Comparison of ENCODE assay signal across 38 cellular contexts in genomic region chr4:22645481-22646182, GRCh38. TPM values are rescaled to one million over a fixed set of nuclear protein-coding genes. Genes with fewer than 3 reads are reported as not detected.
"Had no signal": no experiment of that assay in that cellular context is flagged by ENCODE, and none has a peak within 500 bp of the region (broad histone marks: within the 10 kb centered on the region; RNA-seq: fewer than 3 reads in every experiment).

No MANE protein-coding gene starts in this region.

- H2AFZ ChIP-seq: PC-9 had no signal

- H3K9me3 ChIP-seq: MG63, SJCRH30 had no signal

- H3K9ac ChIP-seq: KMS-11 had no signal

- H3K27me3 ChIP-seq: MG63, SJCRH30 had no signal

- H3K4me3 ChIP-seq: MG63, PC-9, SJCRH30, SK-N-MC had no signal

- ATAC-seq: Panc1, Right ventricle myocardium inferior, SK-N-SH treated with all-trans-retinoic acid at 6 μM for 48 hours had no signal

- FAIRE-seq: RCC 7860 had no signal

- H3K36me3 ChIP-seq: MG63, SJCRH30 had no signal

- H3K4me2 ChIP-seq: KMS-11, PC-9 had no signal

- DNase-seq: Karpas-422, MG63, NCI-H1048, NCI-H1092 treated with DMSO at 0.1 percent for 48 hours, NCI-H1105 treated with DMSO at 0.1 percent for 48 hours, NCI-H1417, NCI-H1436, NCI-H146, NCI-H1694, NCI-H187, NCI-H1930, NCI-H2029 treated with DMSO at 0.1 percent for 48 hours, NCI-H2081 treated with DMSO at 0.1 percent for 48 hours, NCI-H2107, NCI-H2171, NCI-H226, NCI-H446 treated with DMSO at 0.1 percent for 48 hours, NCI-H510A, NCI-H524, NCI-H526, NCI-H69, NCI-H748 treated with DMSO at 0.1 percent for 48 hours, NCI-H82, PC-9, SHP77, SIG-M5, SJCRH30 had no signal

- H3K4me1 ChIP-seq: SJCRH30 had no signal

- H3K27ac ChIP-seq: KMS-11, PC-9, RWPE1, SJCRH30, SK-N-MC had no signal

RNA-seq across cellular contexts. Expression of gene GBA3, which starts 47.1 kb away (rescaled TPM):
- total RNA-seq: LHCN-M2, M059J, OCI-LY7, PC-9, Right ventricle myocardium inferior, RPMI7951, SJCRH30 had no signal
